In genomic region chr9:135976944-135977343, GRCh38 we compare ENCODE assay signal across 27 cellular contexts.
"Had no signal": no experiment of that assay in that cellular context is flagged by ENCODE, and none has a peak within 500 bp of the region (broad histone marks: within the 10 kb centered on the region; RNA-seq: fewer than 3 reads in every experiment).

No MANE protein-coding gene starts in this region.

- H3K9me3 Mint-ChIP-seq: activated naive CD4-positive, alpha-beta T cell treated with anti-CD3 and anti-CD28 coated beads for 36 hours; activated naive CD8-positive, alpha-beta T cell treated with anti-CD3 and anti-CD28 coated beads, Interleukin-2, amount 50 U/mL, for 24 hours; activated T-cell treated with anti-CD3 and anti-CD28 coated beads, Interleukin-2, amount 50 U/mL, for 24 hours; activated T-helper 2 cell treated with anti-CD3 and anti-CD28 coated beads, Interferon-gamma antibody, Interleukin-2, Interleukin-4, amounts not matched to agents 10 μg/mL and 5 μg/mL and 100 μg/mL, durations not matched to agents 14 hours and 24 hours and 36 hours; mesothelial cell of epicardium; neural crest cell; stimulated activated memory B cell treated with anti-CD40 and anti-IgM and Interleukin-4, amounts not matched to agents 10 μg/mL and 1 μg/mL and 100 μg/mL, for 72 hours; T-helper 2 cell treated with Interferon-gamma antibody and Interleukin-4, amounts not matched to agents 5 μg/mL and 100 μg/mL, for 36 hours; WTC11 had no signal

- H3K4me3 Mint-ChIP-seq: activated CD8-positive, alpha-beta T cell treated with anti-CD3 and anti-CD28 coated beads, Interleukin-2, amount 10 ng/mL, durations not matched to agents 7 days and 5 days; activated naive CD4-positive, alpha-beta T cell treated with anti-CD3 and anti-CD28 coated beads for 36 hours; activated naive CD8-positive, alpha-beta T cell treated with anti-CD3 and anti-CD28 coated beads, Interleukin-2, amount 50 U/mL, for 24 hours; activated T-cell treated with anti-CD3 and anti-CD28 coated beads, Interleukin-2, amount 50 U/mL, for 24 hours; mesothelial cell of epicardium; neural crest cell; stimulated activated memory B cell treated with anti-CD40 and anti-IgM and Interleukin-4, amounts not matched to agents 10 μg/mL and 1 μg/mL and 100 μg/mL, for 72 hours; T-helper 2 cell treated with Interferon-gamma antibody and Interleukin-4, amounts not matched to agents 5 μg/mL and 100 μg/mL, for 36 hours; WTC11 had no signal

- H3K9me3 ChIP-seq: breast epithelium, ovary, psoas muscle, testis, upper lobe of right lung had no signal

- H3K27me3 Mint-ChIP-seq: activated T-cell treated with anti-CD3 and anti-CD28 coated beads, Interleukin-2, amount 50 U/mL, for 24 hours had no signal

- H3K36me3 ChIP-seq: breast epithelium, ovary, upper lobe of right lung had no signal

- H3K36me3 Mint-ChIP-seq: mesothelial cell of epicardium; stimulated activated memory B cell treated with anti-CD40 and anti-IgM and Interleukin-4, amounts not matched to agents 10 μg/mL and 1 μg/mL and 100 μg/mL, for 72 hours; WTC11 had no signal

- H3K27me3 ChIP-seq: ovary, testis had no signal

- H3K27ac ChIP-seq: breast epithelium, ovary, psoas muscle, testis, upper lobe of right lung had no signal

- ATAC-seq: activated CD8-positive, alpha-beta T cell treated with anti-CD3 and anti-CD28 coated beads, Interleukin-2, amount 10 ng/mL, durations not matched to agents 7 days and 5 days; activated naive CD8-positive, alpha-beta T cell treated with anti-CD3 and anti-CD28 coated beads, Interleukin-2, amount 50 U/mL, for 24 hours; esophagus mucosa; left lobe of liver; psoas muscle; right cardiac atrium; stimulated activated memory B cell treated with anti-CD40 and anti-IgM and Interleukin-4, amounts not matched to agents 10 μg/mL and 1 μg/mL and 100 μg/mL, for 72 hours; upper lobe of right lung; WTC11 had no signal

- H3K27ac Mint-ChIP-seq: activated CD8-positive, alpha-beta T cell treated with anti-CD3 and anti-CD28 coated beads, Interleukin-2, amount 10 ng/mL, durations not matched to agents 7 days and 5 days; activated naive CD4-positive, alpha-beta T cell treated with anti-CD3 and anti-CD28 coated beads for 36 hours; activated naive CD8-positive, alpha-beta T cell treated with anti-CD3 and anti-CD28 coated beads, Interleukin-2, amount 50 U/mL, for 24 hours; activated T-cell treated with anti-CD3 and anti-CD28 coated beads, Interleukin-2, amount 50 U/mL, for 24 hours; activated T-helper 2 cell treated with anti-CD3 and anti-CD28 coated beads, Interferon-gamma antibody, Interleukin-2, Interleukin-4, amounts not matched to agents 10 μg/mL and 5 μg/mL and 100 μg/mL, durations not matched to agents 14 hours and 24 hours and 36 hours; mesothelial cell of epicardium; stimulated activated memory B cell treated with anti-CD40 and anti-IgM and Interleukin-4, amounts not matched to agents 10 μg/mL and 1 μg/mL and 100 μg/mL, for 72 hours; T-helper 2 cell treated with Interferon-gamma antibody and Interleukin-4, amounts not matched to agents 5 μg/mL and 100 μg/mL, for 36 hours; WTC11 had no signal

- H3K4me1 ChIP-seq: breast epithelium had no signal

- H3K4me3 ChIP-seq: breast epithelium, lung, ovary, psoas muscle, testis, upper lobe of right lung had no signal

- DNase-seq: activated CD4-positive, alpha-beta T cell treated with anti-CD3 and anti-CD28 coated beads for 4 hours; activated CD8-positive, alpha-beta T cell treated with anti-CD3 and anti-CD28 coated beads, Interleukin-2, amount 10 ng/mL, durations not matched to agents 7 days and 5 days; activated naive CD4-positive, alpha-beta T cell treated with anti-CD3 and anti-CD28 coated beads for 36 hours; activated naive CD8-positive, alpha-beta T cell treated with anti-CD3 and anti-CD28 coated beads, Interleukin-2, amount 50 U/mL, for 24 hours; activated T-cell treated with anti-CD3 and anti-CD28 coated beads, Interleukin-2, amount 50 U/mL, for 24 hours; anterior cingulate cortex; cerebellar nuclear complex; effector CD4-positive, alpha-beta T cell; hypothalamus; islet precursor cell; ovary; psoas muscle; small intestine; stimulated activated CD4-positive, alpha-beta T cell treated with anti-CD3 and anti-CD28 coated beads, Interleukin-4, amount 100 ng/mL, for 1 hour; testis; upper lobe of right lung had no signal
